ENCODE assay signal across 14 cellular contexts in the genomic region with DNA sequence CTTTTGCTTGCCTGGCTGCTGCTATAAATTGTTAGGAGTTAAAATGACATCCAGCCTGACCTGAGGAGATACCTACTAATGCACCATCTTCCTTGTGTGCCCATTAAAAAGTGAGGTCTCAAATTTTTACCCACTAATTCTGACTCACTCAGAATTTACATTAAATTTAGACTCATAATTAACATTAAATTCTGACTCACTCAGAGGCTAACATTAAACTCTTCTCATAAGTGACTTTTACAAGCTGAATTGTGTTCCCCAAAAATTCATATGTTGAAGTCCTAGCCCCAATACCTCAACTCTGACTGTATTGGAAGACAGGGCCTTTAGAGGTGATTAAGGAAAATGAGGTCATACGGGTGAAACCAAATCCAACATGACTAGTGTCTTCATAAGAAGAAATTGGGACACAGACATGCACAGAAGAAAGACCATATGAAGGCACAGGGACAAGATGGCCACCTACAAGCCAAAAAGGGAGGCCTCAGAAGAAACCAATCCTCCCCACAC. TPM values are rescaled to one million over a fixed set of nuclear protein-coding genes. Genes with fewer than 3 reads are reported as not detected.
DNase-seq lines count a peak whose midpoint lies in the region; ATAC-seq and TF ChIP-seq lines count a peak whose summit lies in the region.
"Had no signal": no experiment of that assay in that cellular context is flagged by ENCODE, and none has a peak within 500 bp of the region (broad histone marks: within the 10 kb centered on the region; RNA-seq: fewer than 3 reads in every experiment).

No MANE protein-coding gene starts in this region.

- H3K9me3 ChIP-seq in CD4-positive, alpha-beta T cell (ENCODE audit: control insufficient read depth, low read length), result no peaks in the 10 kb centered on the region
- H3K9me3 ChIP-seq in effector memory CD4-positive, alpha-beta T cell (ENCODE audit: control insufficient read depth, low read length), result no peaks in the 10 kb centered on the region
- H3K9me3 ChIP-seq: esophagus squamous epithelium, right atrium auricular region had no signal

- no peak for ATAC-seq in CD4-positive, alpha-beta T cell (ENCODE audit: poor library complexity)

- CTCF ChIA-PET in CD4-positive, alpha-beta T cell (lab: Charles Lee), result interaction anchor here (0.7 kb wide), 1 partner anchor 11 kb away, joined by 3 read pairs; the partner anchor contains the start of gene CASP6
- CTCF ChIA-PET in RWPE1 (lab: Yijun Ruan, JAX), result interaction anchor here (0.7 kb wide), 1 partner anchor 135 kb away, joined by 3 read pairs; no protein-coding TSS in a partner anchor

- peak overlapping the region; percentile 52 for H3K27ac ChIP-seq in CD4-positive, alpha-beta T cell (ENCODE audit: low read depth, low read length)
- H3K27ac ChIP-seq in effector memory CD4-positive, alpha-beta T cell (ENCODE audit: insufficient read depth, low read length, poor library complexity, severe bottlenecking), result peak overlapping the region; percentile 40
- no peak overlapping the region for H3K27ac ChIP-seq in RWPE1
- H3K27ac ChIP-seq: brain microvascular endothelial cell, esophagus squamous epithelium, right atrium auricular region had no signal

- no peak overlapping the region for H3K4me3 ChIP-seq in effector memory CD4-positive, alpha-beta T cell (ENCODE audit: insufficient read depth, low read depth, low read length, poor library complexity, severe bottlenecking)
- H3K4me3 ChIP-seq: esophagus squamous epithelium, right atrium auricular region had no signal

- H3K27me3 Mint-ChIP-seq in CD4-positive, alpha-beta T cell, result no peaks in the 10 kb centered on the region

- POLR2A ChIA-PET in CD4-positive, alpha-beta T cell (lab: Charles Lee), result interaction anchor here (0.6 to 2.9 kb wide), 9 partner anchors 10 to 258 kb away, joined by 3 to 17 read pairs (median 4); partner anchors contain the start of genes CASP6 and SEC24B
- POLR2A ChIA-PET in RWPE1 (lab: Yijun Ruan, JAX; ENCODE audit: low non-redundant PET), result interaction anchor here (0.6 kb wide), 1 partner anchor 124 kb away, joined by 4 read pairs; no protein-coding TSS in a partner anchor

- H3K4me1 Mint-ChIP-seq in CD4-positive, alpha-beta T cell (ENCODE audit: low read depth), result peaks cover 48% of the 10 kb centered on the region

- peaks cover 35% of the 10 kb centered on the region for H3K36me3 ChIP-seq in effector memory CD4-positive, alpha-beta T cell (ENCODE audit: control insufficient read depth, insufficient read depth, low read length)

- H3K27ac Mint-ChIP-seq in CD4-positive, alpha-beta T cell, result peak overlapping the region; percentile 89

- intact Hi-C loops in CD4-positive, alpha-beta T cell (cut with DNase I, micrococcal nuclease), result no loop called here

- H3K4me1 ChIP-seq in effector memory CD4-positive, alpha-beta T cell (ENCODE audit: control insufficient read depth, insufficient read depth, low read length, poor library complexity, severe bottlenecking), result peaks cover 14% of the 10 kb centered on the region
- H3K4me1 ChIP-seq: esophagus squamous epithelium, right atrium auricular region had no signal

- peak overlapping the region; percentile 68 for H3K4me3 Mint-ChIP-seq in CD4-positive, alpha-beta T cell

- no peak for TF ChIP-seq CTCF in CD4-positive, alpha-beta T cell (IDR thresholded peaks at IDR 0.05)
- TF ChIP-seq CTCF in RWPE1 (conservative IDR thresholded peaks at IDR 0.05; ENCODE audit: low read depth), result no peak

- peaks cover 84% of the 10 kb centered on the region for H3K36me3 Mint-ChIP-seq in CD4-positive, alpha-beta T cell (ENCODE audit: low read depth)

- no peak for DNase-seq in CD4-positive, alpha-beta T cell
- peak; percentile 8 for DNase-seq in EL
- peak; percentile 35 for DNase-seq in M059J (ENCODE audit: low read depth)
- no peak for DNase-seq in effector memory CD4-positive, alpha-beta T cell
- DNase-seq in COLO668 (lab: John Stamatoyannopoulos, UW; ENCODE audit: unreplicated experiment), result no peak
- no peak for DNase-seq in pons (ENCODE audit: low spot score)
- no peak for DNase-seq in RWPE1 (ENCODE audit: low spot score)
- DNase-seq: activated effector memory CD4-positive, alpha-beta T cell treated with anti-CD3 and anti-CD28 coated beads, Interleukin-2, amount 50 U/mL, for 16 hours; brain microvascular endothelial cell; DMS53; esophagus squamous epithelium; head of caudate nucleus; NCI-H1048 had no signal

- H3K9me3 Mint-ChIP-seq in CD4-positive, alpha-beta T cell, result no peaks in the 10 kb centered on the region

- no peaks in the 10 kb centered on the region for H3K27me3 ChIP-seq in CD4-positive, alpha-beta T cell (ENCODE audit: control insufficient read depth, insufficient read depth, low read length)
- no peaks in the 10 kb centered on the region for H3K27me3 ChIP-seq in effector memory CD4-positive, alpha-beta T cell (replicated peaks; ENCODE audit: control insufficient read depth, insufficient read depth, low read length, poor library complexity, severe bottlenecking)
- H3K27me3 ChIP-seq: brain microvascular endothelial cell, esophagus squamous epithelium, right atrium auricular region had no signal

RNA-seq across cellular contexts. Expression of gene CASP6, which starts 11.8 kb away (rescaled TPM):
- 1 to 10 TPM; 5.4 to 5.5 TPM for total RNA-seq in CD4-positive, alpha-beta T cell
- total RNA-seq in M059J (2014; rRNA removed; shearing (Covaris generic)), result 28.6 and 54.1 TPM in 2 replicates

RNA-seq across cellular contexts. Expression of gene PLA2G12A, which starts 38.4 kb away (rescaled TPM):
- total RNA-seq in CD4-positive, alpha-beta T cell, result 10 to 100 TPM in 1 of 2 experiments, 1 to 10 TPM in 1; 9.6 to 10.5 TPM
- total RNA-seq in M059J (2014; rRNA removed; shearing (Covaris generic)), result 25.8 and 44.1 TPM in 2 replicates

Comparison
In these comparisons a context has a peak if more than half of its experiments do, and no peak if none do; other contexts are left out.
1. DNase-seq: peak in EL (single experiment) and M059J (single experiment); none in CD4-positive, alpha-beta T cell (0 of 10), effector memory CD4-positive, alpha-beta T cell (0 of 3), COLO668 (single experiment), pons (single experiment) and RWPE1 (single experiment).